ENCODE assay signal across 8 cellular contexts in genomic region chr4:1047106-1047975, GRCh38. TPM values are rescaled to one million over a fixed set of nuclear protein-coding genes. Genes with fewer than 3 reads are reported as not detected.
DNase-seq lines count a peak whose midpoint lies in the region; ATAC-seq and TF ChIP-seq lines count a peak whose summit lies in the region.

No MANE protein-coding gene starts in this region.

- intact Hi-C loops in heart left ventricle (cut with DNase I) = no loop called here

- H3K36me3 ChIP-seq in heart left ventricle = no peaks in the 10 kb centered on the region
- no peaks in the 10 kb centered on the region for H3K36me3 ChIP-seq in rectal smooth muscle tissue (ENCODE audit: control insufficient read depth, insufficient read depth, low read length)
- no peaks in the 10 kb centered on the region for H3K36me3 ChIP-seq in SJCRH30

- no peak overlapping the region for H3K9ac ChIP-seq in rectal smooth muscle tissue (ENCODE audit: low read length)

- H3K4me1 ChIP-seq in heart left ventricle (peaks cover 0 to 22% (median 15%) of the 10 kb centered on the region in 12 donors), rectal smooth muscle tissue (ENCODE audit: control insufficient read depth, insufficient read depth, low read length) (peaks cover 11% of the 10 kb centered on the region), SJCRH30 (peaks cover 11% of the 10 kb centered on the region)

- 54 to 70% (median 64%) methylated on average over 36 to 41 of the region's 41 CpGs for WGBS in heart left ventricle, 4 donors

- H3K27ac ChIP-seq in heart left ventricle (peak overlapping the region in 3 of 12 donors; percentile 5 to 70 (median 15)), rectal smooth muscle tissue (ENCODE audit: low read depth, low read length) (no peak overlapping the region), SJCRH30 (no peak overlapping the region)

- no peaks in the 10 kb centered on the region for H3K9me3 ChIP-seq in heart left ventricle
- H3K9me3 ChIP-seq in SJCRH30 (replicated peaks) = no peaks in the 10 kb centered on the region

- DNase-seq in DMS53 treated with DMSO at 0.1 percent for 48 hours (lab: John Stamatoyannopoulos, UW; ENCODE audit: unreplicated experiment) (peak; percentile 26), heart left ventricle (peak; percentile 10 to 62 (median 27)), SJCRH30 (no peak), cerebellar nuclear complex (lab: John Stamatoyannopoulos, UW) (no peak), AML-193 (lab: John Stamatoyannopoulos, UW) (no peak)
- DNase-seq in activated CD8-positive, alpha-beta memory T cell treated with anti-CD3 and anti-CD28 coated beads, Interleukin-2, amount 50 U/mL, for 4 hours = peak; percentile 14

- H3K4me3 ChIP-seq in heart left ventricle (peak overlapping the region in 8 of 12 donors; percentile 8 to 31 (median 25)), rectal smooth muscle tissue (ENCODE audit: low read length) (peak overlapping the region; percentile 17), SJCRH30 (no peak overlapping the region)

- H3K27me3 ChIP-seq in heart left ventricle = peaks cover 7 to 67% (median 27%) of the 10 kb centered on the region in 9 donors
- H3K27me3 ChIP-seq in rectal smooth muscle tissue (ENCODE audit: control insufficient read depth, insufficient read depth, low read length) = peaks cover 27% of the 10 kb centered on the region
- peaks cover 5% of the 10 kb centered on the region; the same call in 1 of the 2 replicates for H3K27me3 ChIP-seq in SJCRH30

- TF ChIP-seq CTCF in heart left ventricle (IDR thresholded peaks at IDR 0.05) = no peak

- ATAC-seq in heart left ventricle = no peak
- ATAC-seq in HG02678 (IDR thresholded peaks at IDR 0.05; ENCODE audit: unreplicated experiment) = no peak

- TF ChIP-seq POLR2A in heart left ventricle (IDR thresholded peaks at IDR 0.05) = no peak

RNA-seq across cellular contexts. Expression of gene FGFRL1, which starts 35.9 kb away (rescaled TPM):
- 10 to 100 TPM; 23.6 to 90.7 (median 30.6) TPM for total RNA-seq in heart left ventricle
- polyA plus RNA-seq in heart left ventricle = 10 to 100 TPM; 26.9 to 47.1 TPM
- total RNA-seq in SJCRH30 (2014; rRNA removed; shearing (Covaris generic)) = 45.3 and 51.2 TPM in 2 replicates

RNA-seq across cellular contexts. Expression of gene SLC26A1, which starts 54.1 kb away (rescaled TPM):
- total RNA-seq in heart left ventricle = under 1 TPM in 4 of 9 donors, not detected in 5; 0.19 to 0.27 (median 0.25) TPM
- under 1 TPM; 0.03 to 0.27 TPM for polyA plus RNA-seq in heart left ventricle
- total RNA-seq in SJCRH30 (2014; rRNA removed; shearing (Covaris generic)) = not detected in 2 replicates

Comparison
In these comparisons a context has a peak if more than half of its experiments do, and no peak if none do; other contexts are left out.
1. DNase-seq: peak in DMS53 treated with DMSO at 0.1 percent for 48 hours (single experiment), activated CD8-positive, alpha-beta memory T cell treated with anti-CD3 and anti-CD28 coated beads, Interleukin-2, amount 50 U/mL, for 4 hours (single experiment) and heart left ventricle (5 of 5); none in SJCRH30 (0 of 2), cerebellar nuclear complex (0 of 2) and AML-193 (0 of 2).